11 cellular contexts compared by ENCODE assay signal in genomic region chr13:113072370-113072769, GRCh38. TPM values are rescaled to one million over a fixed set of nuclear protein-coding genes. Genes with fewer than 3 reads are reported as not detected.
"Had no signal": no experiment of that assay in that cellular context is flagged by ENCODE, and none has a peak within 500 bp of the region (broad histone marks: within the 10 kb centered on the region; RNA-seq: fewer than 3 reads in every experiment).

No MANE protein-coding gene starts in this region.

- H3K4me1 ChIP-seq: HAP-1 had no signal

- H2AFZ ChIP-seq: GM23338 had no signal

- H3K9ac ChIP-seq: KMS-11 had no signal

- DNase-seq: H7, HFFc6, Karpas-422, KBM-7 had no signal

- H3K4me3 ChIP-seq: GM23338, HAP-1 had no signal

- H3K36me3 ChIP-seq: HAP-1 had no signal

- ATAC-seq: GM23338, HCT116 had no signal

- H3K4me2 ChIP-seq: GM23338, KMS-11 had no signal

- H3K27ac ChIP-seq: KMS-11 had no signal

- FAIRE-seq: H1, HTR-8/SVneo had no signal

RNA-seq across cellular contexts. Expression of gene F7, which starts 33.2 kb away (rescaled TPM):
- total RNA-seq: HFFc6, HT-29 had no signal

RNA-seq across cellular contexts. Expression of gene F10, which starts 50.2 kb away (rescaled TPM):
- total RNA-seq: HT-29 had no signal
